8 cellular contexts compared by ENCODE assay signal in genomic region chr6:37018152-37019064, GRCh38. TPM values are rescaled to one million over a fixed set of nuclear protein-coding genes. Genes with fewer than 3 reads are reported as not detected.
DNase-seq lines count a peak whose midpoint lies in the region; ATAC-seq, FAIRE-seq and TF ChIP-seq lines count a peak whose summit lies in the region.

No MANE protein-coding gene starts in this region.

- POLR2A ChIA-PET in HCT116 (lab: Charles Lee) = interaction anchor here (0.6 to 1.3 kb wide), 5 partner anchors 113 to 253 kb away, joined by 3 to 7 read pairs (median 3); partner anchors contain the start of gene C6orf89

- H3K4me2 ChIP-seq in HCT116 (ENCODE audit: low read length) = peak overlapping the region; percentile 42
- peak overlapping the region; percentile 31 for H3K4me2 ChIP-seq in MM.1S (ENCODE audit: low read depth, low read length)

- intact Hi-C loops in HCT116 (cut with micrococcal nuclease) = loop anchor here (1.0 to 5.0 kb wide), 7 partner anchors 33 to 289 kb away; partner anchors contain the start of gene C6orf89
- intact Hi-C loops in activated T-helper 2 cell treated with anti-CD3 and anti-CD28 coated beads, Interferon-gamma antibody, Interleukin-2, Interleukin-4, amounts not matched to agents 10 μg/mL and 5 μg/mL and 100 μg/mL, durations not matched to agents 14 hours and 24 hours and 36 hours (cut with micrococcal nuclease) = loop anchor here (1.0 to 10.0 kb wide), 10 partner anchors 31 to 296 kb away; partner anchors contain the start of gene C6orf89

- H2AFZ ChIP-seq in HCT116 (ENCODE audit: low read depth, low read length, poor library complexity, severe bottlenecking) (peak overlapping the region; percentile 89), MM.1S (ENCODE audit: low read length) (peak overlapping the region; percentile 85)

- H3K9me2 ChIP-seq in HCT116 (ENCODE audit: insufficient read depth) (no peaks in the 10 kb centered on the region), MM.1S (replicated peaks; ENCODE audit: insufficient read depth, low read length) (no peaks in the 10 kb centered on the region)

- FAIRE-seq in G401.6 (lab: Jason Lieb, UNC) = peak; percentile 92

- no peak for TF ChIP-seq RAD21 in HCT116 (IDR thresholded peaks at IDR 0.05; ENCODE audit: low read depth)

- no peaks in the 10 kb centered on the region for H3F3A ChIP-seq in MM.1S (ENCODE audit: insufficient read depth, low read length)

- H3K36me3 ChIP-seq in HCT116 (ENCODE audit: control insufficient read depth in 1 of 2, insufficient read depth in 2 of 2, low read length in 2 of 2) = no peaks in the 10 kb centered on the region
- H3K36me3 ChIP-seq in MM.1S (replicated peaks; ENCODE audit: insufficient read depth, low read length) = no peaks in the 10 kb centered on the region
- H3K36me3 ChIP-seq in RWPE2 (ENCODE audit: low read depth) = no peaks in the 10 kb centered on the region

- CTCF ChIA-PET in HCT116 (lab: Charles Lee) = interaction anchor here (0.7 to 13.9 kb wide), 39 partner anchors 9 to 403 kb away, joined by 3 to 331 read pairs (median 5); partner anchors contain the start of genes C6orf89, MTCH1, PIM1 and PPIL1

- no peak overlapping the region for H3K9ac ChIP-seq in HCT116 (ENCODE audit: low read length)
- no peak overlapping the region for H3K9ac ChIP-seq in MM.1S (ENCODE audit: low read length)

- H3K27ac ChIP-seq in HCT116 (ENCODE audit: low read depth, low read length) (peak overlapping the region; percentile 3; the same call in 1 of the 2 replicates), MM.1S (ENCODE audit: low read length) (no peak overlapping the region), RWPE2 (ENCODE audit: poor library complexity, severe bottlenecking) (peak overlapping the region; percentile 34)

- H3K9me3 Mint-ChIP-seq in activated T-helper 2 cell treated with anti-CD3 and anti-CD28 coated beads, Interferon-gamma antibody, Interleukin-2, Interleukin-4, amounts not matched to agents 10 μg/mL and 5 μg/mL and 100 μg/mL, durations not matched to agents 14 hours and 24 hours and 36 hours = no peaks in the 10 kb centered on the region

- H3K4me3 Mint-ChIP-seq in activated T-helper 2 cell treated with anti-CD3 and anti-CD28 coated beads, Interferon-gamma antibody, Interleukin-2, Interleukin-4, amounts not matched to agents 10 μg/mL and 5 μg/mL and 100 μg/mL, durations not matched to agents 14 hours and 24 hours and 36 hours (ENCODE audit: low read depth) = no peak overlapping the region

- RAD21 ChIA-PET in HCT116 (lab: Charles Lee; ENCODE audit: low non-redundant PET in 1 of 2, low total read pairs in 2 of 2, uncharacterized antibody in 2 of 2, unreplicated experiment in 2 of 2) = interaction anchor here (0.6 to 2.2 kb wide), 14 partner anchors 32 to 259 kb away, joined by 3 to 18 read pairs (median 5); partner anchors contain the start of genes C6orf89 (in 2 of the 2), MTCH1 (in 1 of the 2) and PPIL1 (in 1 of the 2)

- no TSS peak for BruUV-seq in HCT116 (replicated peaks; lab: Mats Ljungman, UMichigan)

- no peak overlapping the region for H3K4me3 ChIP-seq in HCT116 (replicated peaks in 1 of 2; ENCODE audit: low read depth in 1 of 2, low read length in 2 of 2)
- H3K4me3 ChIP-seq in MM.1S (ENCODE audit: low read length) = no peak overlapping the region
- no peak overlapping the region for H3K4me3 ChIP-seq in RWPE2 (ENCODE audit: severe bottlenecking)
- no peak overlapping the region for H3K4me3 ChIP-seq in foreskin fibroblast (ENCODE audit: low read depth in 1 of 2, low read length in 2 of 2)

- no peak for TF ChIP-seq POLR2A in HCT116 (IDR thresholded peaks at IDR 0.05; ENCODE audit: borderline replicate concordance, extremely low read depth, insufficient read depth, insufficient read length)

- H3K4me1 Mint-ChIP-seq in activated T-helper 2 cell treated with anti-CD3 and anti-CD28 coated beads, Interferon-gamma antibody, Interleukin-2, Interleukin-4, amounts not matched to agents 10 μg/mL and 5 μg/mL and 100 μg/mL, durations not matched to agents 14 hours and 24 hours and 36 hours (ENCODE audit: low read depth) = peaks cover 46% of the 10 kb centered on the region

- peak; percentile 93 for ATAC-seq in HCT116
- ATAC-seq in RWPE2 (ENCODE audit: low read depth) = peak; percentile 89

- H3K9me3 ChIP-seq in HCT116 (ENCODE audit: control insufficient read depth in 1 of 2, insufficient read depth in 1 of 2, low read depth in 1 of 2, low read length in 2 of 2) = no peaks in the 10 kb centered on the region
- no peaks in the 10 kb centered on the region for H3K9me3 ChIP-seq in MM.1S (replicated peaks; ENCODE audit: insufficient read depth, low read length)
- H3K9me3 ChIP-seq in RWPE2 (ENCODE audit: severe bottlenecking) = no peaks in the 10 kb centered on the region

- peaks cover 16 to 40% of the 10 kb centered on the region in 2 experiments for H3K4me1 ChIP-seq in HCT116 (ENCODE audit: control insufficient read depth in 1 of 2, insufficient read depth in 2 of 2, low read length in 2 of 2)
- H3K4me1 ChIP-seq in MM.1S (ENCODE audit: low read length) = peaks cover 9% of the 10 kb centered on the region
- peaks cover 18% of the 10 kb centered on the region for H3K4me1 ChIP-seq in RWPE2 (ENCODE audit: insufficient read depth, poor library complexity, severe bottlenecking)

- H3K27me3 Mint-ChIP-seq in activated T-helper 2 cell treated with anti-CD3 and anti-CD28 coated beads, Interferon-gamma antibody, Interleukin-2, Interleukin-4, amounts not matched to agents 10 μg/mL and 5 μg/mL and 100 μg/mL, durations not matched to agents 14 hours and 24 hours and 36 hours (ENCODE audit: low read depth) = no peaks in the 10 kb centered on the region

- DNase-seq in HCT116 (ENCODE audit: low read depth, low spot score) = peak; percentile 75
- DNase-seq in MM.1S = peak; percentile 86
- DNase-seq in RWPE2 (ENCODE audit: low spot score) = no peak
- DNase-seq in activated T-helper 2 cell treated with anti-CD3 and anti-CD28 coated beads, Interferon-gamma antibody, Interleukin-2, Interleukin-4, amounts not matched to agents 10 μg/mL and 5 μg/mL and 100 μg/mL, durations not matched to agents 14 hours and 24 hours and 36 hours (ENCODE audit: low spot score) = peak; percentile 87
- DNase-seq in foreskin fibroblast = peak; percentile 80 to 94
- DNase-seq in occipital lobe (lab: John Stamatoyannopoulos, UW) = peak; percentile 87
- DNase-seq in superior temporal gyrus (ENCODE audit: extremely low spot score) = peak; percentile 95

- H4K20me1 ChIP-seq in HCT116 (ENCODE audit: insufficient read depth) (no peaks in the 10 kb centered on the region), MM.1S (ENCODE audit: insufficient read depth, low read length) (no peaks in the 10 kb centered on the region)

- peak overlapping the region; percentile 78 for H3K27ac Mint-ChIP-seq in activated T-helper 2 cell treated with anti-CD3 and anti-CD28 coated beads, Interferon-gamma antibody, Interleukin-2, Interleukin-4, amounts not matched to agents 10 μg/mL and 5 μg/mL and 100 μg/mL, durations not matched to agents 14 hours and 24 hours and 36 hours

- H3K79me2 ChIP-seq in HCT116 (ENCODE audit: insufficient read depth, low read length) (no peaks in the 10 kb centered on the region), MM.1S (ENCODE audit: low read length) (no peaks in the 10 kb centered on the region)

- TF ChIP-seq CTCF in HCT116 (IDR thresholded peaks at IDR 0.05 in 2 of 3, conservative IDR thresholded peaks at IDR 0.05 in 1 of 3; ENCODE audit: borderline replicate concordance in 1 of 3, insufficient read depth in 1 of 3, low read depth in 2 of 3, low read length in 2 of 3) (peak in 2 of 3 experiments; percentile 73 to 96; a peak in 4 of 6 replicates), MM.1S (IDR thresholded peaks at IDR 0.05; ENCODE audit: low read length) (peak; percentile 68), RWPE2 (IDR thresholded peaks at IDR 0.05; ENCODE audit: poor library complexity, severe bottlenecking) (peak; percentile 98), foreskin fibroblast (IDR thresholded peaks at IDR 0.05; ENCODE audit: low read depth, low read length) (peak; percentile 94)

- H3K36me3 Mint-ChIP-seq in activated T-helper 2 cell treated with anti-CD3 and anti-CD28 coated beads, Interferon-gamma antibody, Interleukin-2, Interleukin-4, amounts not matched to agents 10 μg/mL and 5 μg/mL and 100 μg/mL, durations not matched to agents 14 hours and 24 hours and 36 hours (ENCODE audit: low read depth) = no peaks in the 10 kb centered on the region

- H3K27me3 ChIP-seq in HCT116 (ENCODE audit: insufficient read depth, low read length) (no peaks in the 10 kb centered on the region), MM.1S (replicated peaks; ENCODE audit: insufficient read depth, low read length) (no peaks in the 10 kb centered on the region), RWPE2 (ENCODE audit: insufficient read depth, poor library complexity, severe bottlenecking) (no peaks in the 10 kb centered on the region)

TF ChIP-seq in HCT116, 20 proteins besides CTCF, POLR2A, EP300 and RAD21 (continues in another document):
- TF ChIP-seq FOSL1 (IDR thresholded peaks at IDR 0.05; ENCODE audit: low read depth) (no peak), EZH2phosphoT487 (IDR thresholded peaks at IDR 0.05; ENCODE audit: borderline replicate concordance) (no peak), EZH2 (IDR thresholded peaks at IDR 0.05) (no peak)
- TF ChIP-seq, protein P1, sequence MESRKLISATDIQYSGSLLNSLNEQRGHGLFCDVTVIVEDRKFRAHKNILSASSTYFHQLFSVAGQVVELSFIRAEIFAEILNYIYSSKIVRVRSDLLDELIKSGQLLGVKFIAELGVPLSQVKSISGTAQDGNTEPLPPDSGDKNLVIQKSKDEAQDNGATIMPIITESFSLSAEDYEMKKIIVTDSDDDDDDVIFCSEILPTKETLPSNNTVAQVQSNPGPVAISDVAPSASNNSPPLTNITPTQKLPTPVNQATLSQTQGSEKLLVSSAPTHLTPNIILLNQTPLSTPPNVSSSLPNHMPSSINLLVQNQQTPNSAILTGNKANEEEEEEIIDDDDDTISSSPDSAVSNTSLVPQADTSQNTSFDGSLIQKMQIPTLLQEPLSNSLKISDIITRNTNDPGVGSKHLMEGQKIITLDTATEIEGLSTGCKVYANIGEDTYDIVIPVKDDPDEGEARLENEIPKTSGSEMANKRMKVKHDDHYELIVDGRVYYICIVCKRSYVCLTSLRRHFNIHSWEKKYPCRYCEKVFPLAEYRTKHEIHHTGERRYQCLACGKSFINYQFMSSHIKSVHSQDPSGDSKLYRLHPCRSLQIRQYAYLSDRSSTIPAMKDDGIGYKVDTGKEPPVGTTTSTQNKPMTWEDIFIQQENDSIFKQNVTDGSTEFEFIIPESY (IDR thresholded peaks at IDR 0.05; ENCODE audit: extremely low read depth, insufficient replicate concordance, low read length) = peak; percentile 26

RNA-seq across cellular contexts. Expression of gene FGD2, which starts 13.0 kb away (rescaled TPM):
- total RNA-seq in HCT116 (2021; ENCODE audit: unreplicated experiment) (0.10 TPM), occipital lobe (2.0 TPM)
- polyA plus RNA-seq in HCT116 (2012) = 0.22 and 0.41 TPM in 2 replicates
- 0.64 and 0.87 TPM in 2 replicates for total RNA-seq in activated T-helper 2 cell treated with anti-CD3 and anti-CD28 coated beads, Interferon-gamma antibody, Interleukin-2, Interleukin-4, amounts not matched to agents 10 μg/mL and 5 μg/mL and 100 μg/mL, durations not matched to agents 14 hours and 24 hours and 36 hours

RNA-seq across cellular contexts. Expression of gene MTCH1, which starts 32.4 kb away (rescaled TPM):
- total RNA-seq in HCT116 (2021; ENCODE audit: unreplicated experiment) (161 TPM), occipital lobe (133 TPM)
- 185 and 186 TPM in 2 replicates for polyA plus RNA-seq in HCT116 (2012)
- 117 and 119 TPM in 2 replicates for total RNA-seq in activated T-helper 2 cell treated with anti-CD3 and anti-CD28 coated beads, Interferon-gamma antibody, Interleukin-2, Interleukin-4, amounts not matched to agents 10 μg/mL and 5 μg/mL and 100 μg/mL, durations not matched to agents 14 hours and 24 hours and 36 hours
